Comparison of ENCODE assay signal across 1 cellular context in genomic region chr14:22886500-22887259, GRCh38.
A peak's percentile ranks its signal among the peaks of the same experiment; 100 is the strongest.
TF ChIP-seq lines count a peak whose summit lies in the region.

No MANE protein-coding gene starts in this region.

TF ChIP-seq in GM12878, 131 proteins besides CTCF, POLR2A, EP300 and RAD21 (continued from another document):
- TF ChIP-seq ATF2 (IDR thresholded peaks at IDR 0.05; ENCODE audit: low read length) (no peak), IKZF2 (IDR thresholded peaks at IDR 0.05) (0 out of 4 replicates have a peak, but pooled peaks of 1 of the 2 experiments have one; percentile 23), MXI1 (IDR thresholded peaks at IDR 0.05; ENCODE audit: low read depth, low read length) (peak; percentile 92), PAX5 (IDR thresholded peaks at IDR 0.05; ENCODE audit: borderline replicate concordance, low read depth, low read length) (no peak), TAF1 (IDR thresholded peaks at IDR 0.05; ENCODE audit: borderline replicate concordance, low read depth, low read length) (peak; percentile 51; the same call in 1 of the 2 replicates), BRCA1 (IDR thresholded peaks at IDR 0.05; ENCODE audit: low read depth, low read length) (no peak), GATAD2B (conservative IDR thresholded peaks at IDR 0.05; ENCODE audit: low read depth) (peak; percentile 40; the same call in 1 of the 2 replicates), SMAD5 (IDR thresholded peaks at IDR 0.05; ENCODE audit: low read depth) (no peak), BACH1 (IDR thresholded peaks at IDR 0.05; ENCODE audit: borderline replicate concordance) (peak; percentile 17; the same call in 1 of the 2 replicates), BHLHE40 (IDR thresholded peaks at IDR 0.05; ENCODE audit: borderline replicate concordance in 1 of 2, low read depth in 2 of 2, low read length in 1 of 2) (peak; percentile 40 to 57), ETV6 (conservative IDR thresholded peaks at IDR 0.05 in 1 of 2, IDR thresholded peaks at IDR 0.05 in 1 of 2; ENCODE audit: borderline replicate concordance in 1 of 2, low read depth in 1 of 2) (no peak), CREM (IDR thresholded peaks at IDR 0.05; ENCODE audit: low read depth) (peak; percentile 14; the same call in 1 of the 2 replicates), NRF1 (conservative IDR thresholded peaks at IDR 0.05; ENCODE audit: low read depth, low read length) (no peak), E4F1 (IDR thresholded peaks at IDR 0.05; ENCODE audit: borderline replicate concordance, partially characterized antibody) (no peak), CBX3 (IDR thresholded peaks at IDR 0.05; ENCODE audit: borderline replicate concordance, low read depth) (no peak), EED (IDR thresholded peaks at IDR 0.05; ENCODE audit: low read depth) (peak; percentile 31), SIX5 (IDR thresholded peaks at IDR 0.05; ENCODE audit: low read depth, low read length, severe bottlenecking) (no peak), RFX5 (IDR thresholded peaks at IDR 0.05; ENCODE audit: low read depth, low read length) (no peak), HDAC6 (IDR thresholded peaks at IDR 0.05; ENCODE audit: unreplicated experiment) (no peak), BCLAF1 (IDR thresholded peaks at IDR 0.05) (no peak), SMARCA5 (IDR thresholded peaks at IDR 0.05) (peak; percentile 83), SPI1 (IDR thresholded peaks at IDR 0.05; ENCODE audit: borderline replicate concordance, insufficient read depth, low read depth, low read length) (no peak), MTA3 (IDR thresholded peaks at IDR 0.05; ENCODE audit: borderline replicate concordance, low read length) (no peak), ZBTB33 (IDR thresholded peaks at IDR 0.05) (no peak), PML (IDR thresholded peaks at IDR 0.05; ENCODE audit: low read length) (peak; percentile 18; the same call in 1 of the 2 replicates), STAT3 (IDR thresholded peaks at IDR 0.05; ENCODE audit: low read depth, low read length) (no peak), EZH2 (IDR thresholded peaks at IDR 0.05; ENCODE audit: borderline replicate concordance, control insufficient read depth, low read depth, low read length) (no peak), IKZF1 (conservative IDR thresholded peaks at IDR 0.05) (peak; percentile 69), ESRRA (IDR thresholded peaks at IDR 0.05; ENCODE audit: low read length) (peak; percentile 52; the same call in 1 of the 2 replicates), SUPT20H (IDR thresholded peaks at IDR 0.05; ENCODE audit: borderline replicate concordance, control insufficient read depth, low read depth, low read length) (no peak), NBN (IDR thresholded peaks at IDR 0.05) (0 out of 2 replicates have a peak, but pooled peaks have one; percentile 9), POU2F2 (IDR thresholded peaks at IDR 0.05; ENCODE audit: borderline replicate concordance, low read depth, low read length) (0 out of 3 replicates have a peak, but pooled peaks have one; percentile 16), SMC3 (IDR thresholded peaks at IDR 0.05; ENCODE audit: borderline replicate concordance, low read length) (no peak; the same call in 1 of the 2 replicates), NR2C2 (IDR thresholded peaks at IDR 0.05; ENCODE audit: borderline replicate concordance, control insufficient read depth, insufficient read length, low read depth) (no peak), ASH2L (IDR thresholded peaks at IDR 0.05; ENCODE audit: borderline replicate concordance, low read depth) (no peak), GABPA (IDR thresholded peaks at IDR 0.05; ENCODE audit: low read depth) (no peak), MEF2A (IDR thresholded peaks at IDR 0.05; ENCODE audit: insufficient read depth, low read depth, low read length) (no peak), CEBPB (IDR thresholded peaks at IDR 0.05; ENCODE audit: borderline replicate concordance in 1 of 2, low read depth in 2 of 2, low read length in 2 of 2) (no peak), IRF4 (IDR thresholded peaks at IDR 0.05; ENCODE audit: low read depth, low read length) (no peak), PRDM15 (CRISPR knock-in tag; IDR thresholded peaks at IDR 0.05) (no peak), NFXL1 (IDR thresholded peaks at IDR 0.05; ENCODE audit: borderline replicate concordance) (no peak)
